In genomic region chr2:178478102-178478441, GRCh38 we compare ENCODE assay signal across 8 cellular contexts. TPM values are rescaled to one million over a fixed set of nuclear protein-coding genes. Genes with fewer than 3 reads are reported as not detected.
DNase-seq lines count a peak whose midpoint lies in the region; ATAC-seq and TF ChIP-seq lines count a peak whose summit lies in the region.

No MANE protein-coding gene starts in this region.

- H3K27ac ChIP-seq in AG04450 (ENCODE audit: low read depth, low read length) (peak overlapping the region; percentile 95), duodenal mucosa (ENCODE audit: low read depth, low read length) (peak overlapping the region; percentile 94)

- no peaks in the 10 kb centered on the region for H3K9me3 ChIP-seq in AG04450 (ENCODE audit: control insufficient read depth, insufficient read depth, low read length)
- no peaks in the 10 kb centered on the region for H3K9me3 ChIP-seq in duodenal mucosa (ENCODE audit: control insufficient read depth in 1 of 2, low read length in 2 of 2)

- peak in 1 of 3 donors; percentile 0 for ATAC-seq in natural killer cell

- POLR2A ChIA-PET in AG04450 (lab: Yijun Ruan, JAX): no interaction called here

- TF ChIP-seq CTCF in AG04450 (IDR thresholded peaks at IDR 0.05; ENCODE audit: low read depth, low read length) (no peak), GM13976 (IDR thresholded peaks at IDR 0.05; ENCODE audit: borderline replicate concordance, control extremely low read depth, extremely low read depth, insufficient read depth, missing control alignments) (no peak), natural killer cell (IDR thresholded peaks at IDR 0.05) (no peak)

- H3K9ac ChIP-seq in duodenal mucosa (ENCODE audit: low read depth in 1 of 2, low read length in 2 of 2): peak overlapping the region; percentile 92 to 94

- H3K36me3 ChIP-seq in duodenal mucosa (ENCODE audit: control insufficient read depth in 1 of 2, insufficient read depth in 2 of 2, low read length in 2 of 2): no peaks in the 10 kb centered on the region

- no peaks in the 10 kb centered on the region for H3K27me3 Mint-ChIP-seq in natural killer cell (ENCODE audit: low read depth in 2 of 2)

- DNase-seq in AG04450 (ENCODE audit: low read depth, low spot score) (no peak), GM13976 (ENCODE audit: low spot score) (peak; percentile 23), NCI-H748 treated with DMSO at 0.1 percent for 48 hours (lab: John Stamatoyannopoulos, UW) (peak; percentile 39), natural killer cell (no peak), NCI-H446 treated with DMSO at 0.1 percent for 48 hours (lab: John Stamatoyannopoulos, UW) (no peak), NOMO-1 treated with dmso at 0.1 percent for 144 hours (lab: John Stamatoyannopoulos, UW; ENCODE audit: unreplicated experiment) (no peak), HK-2 (ENCODE audit: unreplicated experiment) (no peak)

- peak overlapping the region; percentile 98 for H3K4me3 Mint-ChIP-seq in natural killer cell

- no peaks in the 10 kb centered on the region for H3K27me3 ChIP-seq in AG04450 (ENCODE audit: control insufficient read depth, insufficient read depth, low read length)
- no peaks in the 10 kb centered on the region for H3K27me3 ChIP-seq in duodenal mucosa (ENCODE audit: control insufficient read depth in 1 of 2, insufficient read depth in 2 of 2, low read length in 2 of 2)

- intact Hi-C loops in natural killer cell (cut with micrococcal nuclease): loop anchor here (1.0 to 5.0 kb wide), 4 partner anchors 27 to 1529 kb away; partner anchors contain the start of genes CWC22, PJVK and PRKRA

- in situ Hi-C loops in GM13976 (cut with MboI; ENCODE audit: low sequenced_read_pairs, unreplicated experiment): no loop called here

- peaks cover 38 to 42% of the 10 kb centered on the region in 2 donors for H3K4me1 Mint-ChIP-seq in natural killer cell

- peak overlapping the region; percentile 75 for H3K4me3 ChIP-seq in AG04450 (ENCODE audit: low read depth, low read length)
- H3K4me3 ChIP-seq in duodenal mucosa (ENCODE audit: low read depth in 1 of 2, low read length in 2 of 2): peak overlapping the region; percentile 84 to 89

- H3K9me3 Mint-ChIP-seq in natural killer cell: no peaks in the 10 kb centered on the region

- CTCF ChIA-PET in AG04450 (lab: Charles Lee): no interaction called here

- H3K4me1 ChIP-seq in duodenal mucosa (ENCODE audit: control insufficient read depth in 1 of 2, insufficient read depth in 2 of 2, low read length in 2 of 2): peaks cover 25 to 35% of the 10 kb centered on the region in 2 donors

- H3K36me3 Mint-ChIP-seq in natural killer cell: no peaks in the 10 kb centered on the region

- H3K27ac Mint-ChIP-seq in natural killer cell: peak overlapping the region; percentile 97 to 99

RNA-seq across cellular contexts. Expression of gene FKBP7, which starts 0.3 kb away (rescaled TPM):
- polyA plus RNA-seq in AG04450 (2011; rRNA removed): 130 and 162 TPM in 2 replicates
- polyA minus RNA-seq in AG04450 (2011; rRNA and poly(A)+ RNA removed): 18.5 and 29.1 TPM in 2 replicates
- total RNA-seq in natural killer cell: 1 to 10 TPM; 1.1 to 1.3 (median 1.1) TPM

RNA-seq across cellular contexts. Expression of gene PLEKHA3, which starts 2.2 kb away (rescaled TPM):
- polyA plus RNA-seq in AG04450 (2011; rRNA removed): 17.7 and 28.2 TPM in 2 replicates
- 7.6 and 10.9 TPM in 2 replicates for polyA minus RNA-seq in AG04450 (2011; rRNA and poly(A)+ RNA removed)
- 10 to 100 TPM; 22.6 to 39.1 (median 34.5) TPM for total RNA-seq in natural killer cell

RNA-seq across cellular contexts. Expression of gene PJVK, which starts 26.9 kb away (rescaled TPM):
- 2.1 and 3.4 TPM in 2 replicates for polyA plus RNA-seq in AG04450 (2011; rRNA removed)
- 1.6 and 1.7 TPM in 2 replicates for polyA minus RNA-seq in AG04450 (2011; rRNA and poly(A)+ RNA removed)
- 1 to 10 TPM; 1.3 to 2.7 (median 2.5) TPM for total RNA-seq in natural killer cell

RNA-seq across cellular contexts. Expression of gene PRKRA, which starts 27.1 kb away (rescaled TPM):
- 47.5 and 58.6 TPM in 2 replicates for polyA plus RNA-seq in AG04450 (2011; rRNA removed)
- 30.2 and 43.4 TPM in 2 replicates for polyA minus RNA-seq in AG04450 (2011; rRNA and poly(A)+ RNA removed)
- total RNA-seq in natural killer cell: 10 to 100 TPM; 42.1 to 48.3 (median 44.0) TPM

Comparison
In these comparisons a context has a peak if more than half of its experiments do, and no peak if none do; other contexts are left out.
1. DNase-seq: peak in GM13976 (single experiment) and NCI-H748 treated with DMSO at 0.1 percent for 48 hours (single experiment); none in AG04450 (single experiment), natural killer cell (single experiment), NCI-H446 treated with DMSO at 0.1 percent for 48 hours (single experiment), NOMO-1 treated with dmso at 0.1 percent for 144 hours (single experiment) and HK-2 (single experiment).